8 cellular contexts compared by ENCODE assay signal in genomic region chr1:23867953-23868847, GRCh38. TPM values are rescaled to one million over a fixed set of nuclear protein-coding genes. Genes with fewer than 3 reads are reported as not detected.
DNase-seq lines count a peak whose midpoint lies in the region; ATAC-seq and TF ChIP-seq lines count a peak whose summit lies in the region.

TSS of gene FUCA1 (minus strand) at chr1:23868290. CDS start at chr1:23868286, 4 bp downstream.

- peak within 1 kb of the TSS; percentile 71 for H3K4me3 Mint-ChIP-seq in WTC11

- CTCF ChIA-PET in AG04450 (lab: Charles Lee) = interaction anchor here (0.6 to 1.5 kb wide), 7 partner anchors 10 to 96 kb away, joined by 3 to 8 read pairs (median 3); partner anchors contain the start of genes GALE and PITHD1
- CTCF ChIA-PET in WTC11 (lab: Charles Lee) = interaction anchor here (1.4 to 4.0 kb wide), 4 partner anchors 19 to 96 kb away, joined by 3 to 47 read pairs (median 3); partner anchors contain the start of gene GALE

- peak within 1 kb of the TSS; percentile 65 for H3K4me3 ChIP-seq in AG04450 (ENCODE audit: low read depth, low read length)

- no peak within 1 kb of the TSS for H3K27ac Mint-ChIP-seq in WTC11

- peaks cover 34% of the 10 kb centered on the region for H3K27me3 ChIP-seq in AG04450 (ENCODE audit: control insufficient read depth, insufficient read depth, low read length)

- H3K27ac ChIP-seq in AG04450 (ENCODE audit: low read depth, low read length) (no peak within 1 kb of the TSS), caudate nucleus (ENCODE audit: low read depth, low read length) (peak within 1 kb of the TSS; percentile 64)

- POLR2A ChIA-PET in AG04450 (lab: Yijun Ruan, JAX) = no interaction called here
- POLR2A ChIA-PET in WTC11 (lab: Charles Lee) = no interaction called here

- peaks cover 3% of the 10 kb centered on the region; the same call in 1 of the 2 replicates for H3K36me3 Mint-ChIP-seq in WTC11

- H3K27me3 Mint-ChIP-seq in WTC11 (ENCODE audit: low read depth) = peaks cover 50% of the 10 kb centered on the region

- ATAC-seq in GM18868 (IDR thresholded peaks at IDR 0.05; ENCODE audit: unreplicated experiment) (peak; percentile 96), HG03108 (IDR thresholded peaks at IDR 0.05; ENCODE audit: unreplicated experiment) (peak; percentile 84), WTC11 (peak; percentile 99)

- H3K4me1 Mint-ChIP-seq in WTC11 = peaks cover 14% of the 10 kb centered on the region

- peak; percentile 96 for TF ChIP-seq CTCF in AG04450 (IDR thresholded peaks at IDR 0.05; ENCODE audit: low read depth, low read length)
- TF ChIP-seq CTCF in WTC11 (IDR thresholded peaks at IDR 0.05) = peak; percentile 88

- DNase-seq in AG04450 (ENCODE audit: low read depth, low spot score) = peak; percentile 29
- peak; percentile 96 for DNase-seq in NCI-H2196 (lab: John Stamatoyannopoulos, UW; ENCODE audit: unreplicated experiment)
- DNase-seq in WTC11 (ENCODE audit: low spot score) = peak; percentile 98
- DNase-seq in caudate nucleus (lab: John Stamatoyannopoulos, UW) = peak; percentile 10 to 96 (median 86)
- peak; percentile 80 for DNase-seq in iris pigment epithelial cell (ENCODE audit: low read depth)
- DNase-seq in stimulated activated CD4-positive, alpha-beta T cell treated with anti-CD3 and anti-CD28 coated beads, Interleukin-12 subunit alpha, Interleukin-12 subunit beta, amount 100 ng/mL, for 24 hours (ENCODE audit: low read depth in 2 of 2) = peak; percentile 89 to 90

- no peaks in the 10 kb centered on the region for H3K9me3 Mint-ChIP-seq in WTC11

- H3K9me3 ChIP-seq in AG04450 (ENCODE audit: control insufficient read depth, insufficient read depth, low read length) = no peaks in the 10 kb centered on the region

TF ChIP-seq in WTC11, 78 proteins besides CTCF, POLR2A, EP300 and RAD21 (continues in another document):
- peak; percentile 62 for TF ChIP-seq SP1 (CRISPR knock-in tag; conservative IDR thresholded peaks at IDR 0.05)
- no peak for TF ChIP-seq ZNF138 (CRISPR knock-in tag; conservative IDR thresholded peaks at IDR 0.05)
- TF ChIP-seq JUN (CRISPR knock-in tag; IDR thresholded peaks at IDR 0.05) = no peak
- no peak for TF ChIP-seq USF2 (CRISPR knock-in tag; IDR thresholded peaks at IDR 0.05)
- TF ChIP-seq TEAD1 (CRISPR knock-in tag; IDR thresholded peaks at IDR 0.05) = peak; percentile 39; the same call in 1 of the 2 replicates
- TF ChIP-seq, protein P1, sequence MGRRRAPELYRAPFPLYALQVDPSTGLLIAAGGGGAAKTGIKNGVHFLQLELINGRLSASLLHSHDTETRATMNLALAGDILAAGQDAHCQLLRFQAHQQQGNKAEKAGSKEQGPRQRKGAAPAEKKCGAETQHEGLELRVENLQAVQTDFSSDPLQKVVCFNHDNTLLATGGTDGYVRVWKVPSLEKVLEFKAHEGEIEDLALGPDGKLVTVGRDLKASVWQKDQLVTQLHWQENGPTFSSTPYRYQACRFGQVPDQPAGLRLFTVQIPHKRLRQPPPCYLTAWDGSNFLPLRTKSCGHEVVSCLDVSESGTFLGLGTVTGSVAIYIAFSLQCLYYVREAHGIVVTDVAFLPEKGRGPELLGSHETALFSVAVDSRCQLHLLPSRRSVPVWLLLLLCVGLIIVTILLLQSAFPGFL (CRISPR knock-in tag; IDR thresholded peaks at IDR 0.05; ENCODE audit: borderline replicate concordance) = no peak
- peak; percentile 77; the same call in 1 of the 2 replicates for TF ChIP-seq ARID4B (CRISPR knock-in tag; IDR thresholded peaks at IDR 0.05; ENCODE audit: borderline replicate concordance)
- TF ChIP-seq, protein P2, sequence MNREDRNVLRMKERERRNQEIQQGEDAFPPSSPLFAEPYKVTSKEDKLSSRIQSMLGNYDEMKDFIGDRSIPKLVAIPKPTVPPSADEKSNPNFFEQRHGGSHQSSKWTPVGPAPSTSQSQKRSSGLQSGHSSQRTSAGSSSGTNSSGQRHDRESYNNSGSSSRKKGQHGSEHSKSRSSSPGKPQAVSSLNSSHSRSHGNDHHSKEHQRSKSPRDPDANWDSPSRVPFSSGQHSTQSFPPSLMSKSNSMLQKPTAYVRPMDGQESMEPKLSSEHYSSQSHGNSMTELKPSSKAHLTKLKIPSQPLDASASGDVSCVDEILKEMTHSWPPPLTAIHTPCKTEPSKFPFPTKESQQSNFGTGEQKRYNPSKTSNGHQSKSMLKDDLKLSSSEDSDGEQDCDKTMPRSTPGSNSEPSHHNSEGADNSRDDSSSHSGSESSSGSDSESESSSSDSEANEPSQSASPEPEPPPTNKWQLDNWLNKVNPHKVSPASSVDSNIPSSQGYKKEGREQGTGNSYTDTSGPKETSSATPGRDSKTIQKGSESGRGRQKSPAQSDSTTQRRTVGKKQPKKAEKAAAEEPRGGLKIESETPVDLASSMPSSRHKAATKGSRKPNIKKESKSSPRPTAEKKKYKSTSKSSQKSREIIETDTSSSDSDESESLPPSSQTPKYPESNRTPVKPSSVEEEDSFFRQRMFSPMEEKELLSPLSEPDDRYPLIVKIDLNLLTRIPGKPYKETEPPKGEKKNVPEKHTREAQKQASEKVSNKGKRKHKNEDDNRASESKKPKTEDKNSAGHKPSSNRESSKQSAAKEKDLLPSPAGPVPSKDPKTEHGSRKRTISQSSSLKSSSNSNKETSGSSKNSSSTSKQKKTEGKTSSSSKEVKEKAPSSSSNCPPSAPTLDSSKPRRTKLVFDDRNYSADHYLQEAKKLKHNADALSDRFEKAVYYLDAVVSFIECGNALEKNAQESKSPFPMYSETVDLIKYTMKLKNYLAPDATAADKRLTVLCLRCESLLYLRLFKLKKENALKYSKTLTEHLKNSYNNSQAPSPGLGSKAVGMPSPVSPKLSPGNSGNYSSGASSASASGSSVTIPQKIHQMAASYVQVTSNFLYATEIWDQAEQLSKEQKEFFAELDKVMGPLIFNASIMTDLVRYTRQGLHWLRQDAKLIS (CRISPR knock-in tag; IDR thresholded peaks at IDR 0.05; ENCODE audit: borderline replicate concordance) = no peak
- TF ChIP-seq, protein P3, sequence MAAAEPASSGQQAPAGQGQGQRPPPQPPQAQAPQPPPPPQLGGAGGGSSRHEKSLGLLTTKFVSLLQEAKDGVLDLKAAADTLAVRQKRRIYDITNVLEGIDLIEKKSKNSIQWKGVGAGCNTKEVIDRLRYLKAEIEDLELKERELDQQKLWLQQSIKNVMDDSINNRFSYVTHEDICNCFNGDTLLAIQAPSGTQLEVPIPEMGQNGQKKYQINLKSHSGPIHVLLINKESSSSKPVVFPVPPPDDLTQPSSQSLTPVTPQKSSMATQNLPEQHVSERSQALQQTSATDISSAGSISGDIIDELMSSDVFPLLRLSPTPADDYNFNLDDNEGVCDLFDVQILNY (CRISPR knock-in tag; IDR thresholded peaks at IDR 0.05) = no peak
- no peak for TF ChIP-seq EMX1 (CRISPR knock-in tag; IDR thresholded peaks at IDR 0.05)

RNA-seq across cellular contexts. Expression of gene FUCA1, which starts in this region (rescaled TPM):
- polyA plus RNA-seq in AG04450 (2011; rRNA removed) = 2.9 and 3.9 TPM in 2 replicates
- polyA minus RNA-seq in AG04450 (2011; rRNA and poly(A)+ RNA removed) = 0.69 and 1.7 TPM in 2 replicates
- total RNA-seq in WTC11 (2021) = 7.5 to 8.3 TPM (median 7.8 TPM) in 3 replicates

Comparison
In these comparisons a context has a peak if more than half of its experiments do, and no peak if none do; other contexts are left out.
1. DNase-seq: peak in every context shown above with its lines; median percentile 98 in WTC11; 96 in NCI-H2196; 90 in stimulated activated CD4-positive, alpha-beta T cell treated with anti-CD3 and anti-CD28 coated beads, Interleukin-12 subunit alpha, Interleukin-12 subunit beta, amount 100 ng/mL, for 24 hours; 86 in caudate nucleus; 80 in iris pigment epithelial cell; 29 in AG04450.